9 cellular contexts compared by ENCODE assay signal in the genomic region with DNA sequence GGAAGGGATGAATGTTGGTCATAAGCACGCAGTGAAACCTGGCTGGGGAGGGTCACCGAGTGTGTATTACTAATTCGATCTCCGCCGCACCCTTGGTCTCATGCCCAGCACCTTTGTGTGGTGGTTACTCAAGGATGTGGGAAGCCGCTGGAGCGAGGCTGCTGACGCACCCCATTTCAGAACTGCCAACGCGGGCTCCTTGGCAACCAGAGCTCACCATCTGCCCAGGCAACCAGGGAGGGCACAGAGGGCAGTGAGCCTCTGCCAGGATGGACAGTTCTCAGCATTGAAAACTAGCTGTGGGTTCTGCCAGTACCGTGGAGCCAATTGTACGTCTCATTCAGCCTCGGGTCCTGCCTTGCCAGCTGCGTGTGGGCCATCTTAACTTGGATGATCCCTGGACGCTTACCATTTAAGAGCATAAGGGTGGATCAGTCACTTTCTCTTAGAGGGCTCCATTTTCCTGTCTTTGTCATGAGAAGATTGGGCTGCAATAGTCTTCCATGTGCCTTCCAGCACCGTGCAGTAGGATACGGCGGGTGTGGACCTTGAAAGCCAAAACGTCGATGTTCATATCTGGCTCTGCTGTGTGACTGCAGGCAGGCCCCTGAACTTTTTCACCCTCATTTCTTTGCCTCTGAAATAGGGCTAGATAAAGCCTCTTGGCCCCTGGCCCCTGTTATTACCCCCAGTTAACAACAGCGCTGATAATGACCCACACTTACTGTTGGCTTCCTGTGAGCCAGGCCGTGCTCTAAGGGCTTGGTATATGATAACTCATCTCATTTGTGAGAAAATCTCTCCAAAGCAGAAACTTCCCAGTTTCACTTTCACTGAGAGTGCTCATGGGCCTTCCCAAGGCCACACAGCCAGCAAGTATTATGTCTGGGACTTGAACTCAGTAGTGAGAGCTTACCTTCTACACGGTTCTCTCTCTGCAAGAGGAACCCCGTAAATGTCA.
DNase-seq lines count a peak whose midpoint lies in the region; ATAC-seq and TF ChIP-seq lines count a peak whose summit lies in the region.
"Had no signal": no experiment of that assay in that cellular context is flagged by ENCODE, and none has a peak within 500 bp of the region (broad histone marks: within the 10 kb centered on the region; RNA-seq: fewer than 3 reads in every experiment).

No MANE protein-coding gene starts in this region.

- TF ChIP-seq POLR2A in GM18505 (IDR thresholded peaks at IDR 0.05; ENCODE audit: borderline replicate concordance, extremely low read depth, insufficient read depth, insufficient read length) = no peak

- TF ChIP-seq CTCF in hepatocyte (IDR thresholded peaks at IDR 0.05; ENCODE audit: poor library complexity) (no peak), BE2C (IDR thresholded peaks at IDR 0.05; ENCODE audit: low read depth, low read length) (no peak)

- H3K27ac ChIP-seq in hepatocyte = peak overlapping the region; percentile 7

- H3K36me3 Mint-ChIP-seq in activated T-helper 2 cell treated with anti-CD3 and anti-CD28 coated beads, Interferon-gamma antibody, Interleukin-2, Interleukin-4, amounts not matched to agents 10 μg/mL and 5 μg/mL and 100 μg/mL, durations not matched to agents 14 hours and 24 hours and 36 hours (ENCODE audit: low read depth) = no peaks in the 10 kb centered on the region

- DNase-seq in NOMO-1 (lab: John Stamatoyannopoulos, UW; ENCODE audit: unreplicated experiment in 2 of 2) (peak; percentile 65 to 91), hepatocyte (ENCODE audit: low spot score) (no peak), BE2C (no peak)
- no peak for DNase-seq in activated T-helper 2 cell treated with anti-CD3 and anti-CD28 coated beads, Interferon-gamma antibody, Interleukin-2, Interleukin-4, amounts not matched to agents 10 μg/mL and 5 μg/mL and 100 μg/mL, durations not matched to agents 14 hours and 24 hours and 36 hours (ENCODE audit: low spot score)

- H3K9me3 ChIP-seq in hepatocyte (ENCODE audit: low read depth) (no peaks in the 10 kb centered on the region), BE2C (0 out of 2 replicates have a peak, but pooled peaks cover 3% of the 10 kb centered on the region)

- intact Hi-C loops in activated T-helper 2 cell treated with anti-CD3 and anti-CD28 coated beads, Interferon-gamma antibody, Interleukin-2, Interleukin-4, amounts not matched to agents 10 μg/mL and 5 μg/mL and 100 μg/mL, durations not matched to agents 14 hours and 24 hours and 36 hours (cut with micrococcal nuclease) = no loop called here

- ATAC-seq in GM18505 (IDR thresholded peaks at IDR 0.05; ENCODE audit: unreplicated experiment) (peak; percentile 79), HG02759 (IDR thresholded peaks at IDR 0.05; ENCODE audit: unreplicated experiment) (peak; percentile 72), HG03521 (IDR thresholded peaks at IDR 0.05; ENCODE audit: unreplicated experiment) (no peak), HG02571 (IDR thresholded peaks at IDR 0.05; ENCODE audit: unreplicated experiment) (no peak)

- H3K36me3 ChIP-seq in hepatocyte (replicated peaks; ENCODE audit: insufficient read depth, low read depth) = no peaks in the 10 kb centered on the region
- H3K36me3 ChIP-seq in BE2C = no peaks in the 10 kb centered on the region

- no peak overlapping the region for H3K27ac Mint-ChIP-seq in activated T-helper 2 cell treated with anti-CD3 and anti-CD28 coated beads, Interferon-gamma antibody, Interleukin-2, Interleukin-4, amounts not matched to agents 10 μg/mL and 5 μg/mL and 100 μg/mL, durations not matched to agents 14 hours and 24 hours and 36 hours
- H3K27ac Mint-ChIP-seq: dendritic cell treated with granulocyte-macrophage colony-stimulating factor and Interleukin-4, amounts not matched to agents 40 ng/mL and 50 ng/mL, for 4 days had no signal

- H3K27me3 ChIP-seq in hepatocyte = no peaks in the 10 kb centered on the region
- no peaks in the 10 kb centered on the region for H3K27me3 ChIP-seq in BE2C

- H3K4me1 ChIP-seq in hepatocyte (ENCODE audit: insufficient read depth) = peaks cover 19% of the 10 kb centered on the region
- no peaks in the 10 kb centered on the region for H3K4me1 ChIP-seq in BE2C

- H3K4me3 ChIP-seq in hepatocyte (no peak overlapping the region), BE2C (ENCODE audit: low read depth, low read length) (no peak overlapping the region)

- H3K9me2 ChIP-seq in hepatocyte (replicated peaks; ENCODE audit: insufficient read depth) = no peaks in the 10 kb centered on the region

- H3K27me3 Mint-ChIP-seq in activated T-helper 2 cell treated with anti-CD3 and anti-CD28 coated beads, Interferon-gamma antibody, Interleukin-2, Interleukin-4, amounts not matched to agents 10 μg/mL and 5 μg/mL and 100 μg/mL, durations not matched to agents 14 hours and 24 hours and 36 hours (ENCODE audit: low read depth) = peaks cover 6% of the 10 kb centered on the region

- H4K20me1 ChIP-seq in hepatocyte (ENCODE audit: insufficient read depth, poor library complexity, severe bottlenecking) = no peaks in the 10 kb centered on the region

- peaks cover 3% of the 10 kb centered on the region for H3K4me1 Mint-ChIP-seq in activated T-helper 2 cell treated with anti-CD3 and anti-CD28 coated beads, Interferon-gamma antibody, Interleukin-2, Interleukin-4, amounts not matched to agents 10 μg/mL and 5 μg/mL and 100 μg/mL, durations not matched to agents 14 hours and 24 hours and 36 hours (ENCODE audit: low read depth)

- H3K9me3 Mint-ChIP-seq in activated T-helper 2 cell treated with anti-CD3 and anti-CD28 coated beads, Interferon-gamma antibody, Interleukin-2, Interleukin-4, amounts not matched to agents 10 μg/mL and 5 μg/mL and 100 μg/mL, durations not matched to agents 14 hours and 24 hours and 36 hours = no peaks in the 10 kb centered on the region
- H3K9me3 Mint-ChIP-seq: dendritic cell treated with granulocyte-macrophage colony-stimulating factor and Interleukin-4, amounts not matched to agents 40 ng/mL and 50 ng/mL, for 4 days had no signal

- H3K4me2 ChIP-seq in hepatocyte = no peak overlapping the region

- no peaks in the 10 kb centered on the region for H3K79me2 ChIP-seq in hepatocyte

- no peak overlapping the region for H2AFZ ChIP-seq in hepatocyte

- no peak overlapping the region for H3K4me3 Mint-ChIP-seq in activated T-helper 2 cell treated with anti-CD3 and anti-CD28 coated beads, Interferon-gamma antibody, Interleukin-2, Interleukin-4, amounts not matched to agents 10 μg/mL and 5 μg/mL and 100 μg/mL, durations not matched to agents 14 hours and 24 hours and 36 hours (ENCODE audit: low read depth)

- 89% methylated on average over 24 of the region's 24 CpGs for WGBS in hepatocyte (ENCODE audit: low lambda C conversion rate, missing lambda C conversion rate)

Comparison
In these comparisons a context has a peak if more than half of its experiments do, and no peak if none do; other contexts are left out.
1. ATAC-seq: peak in GM18505 (single experiment) and HG02759 (single experiment); none in HG03521 (single experiment) and HG02571 (single experiment).
2. DNase-seq: peak in NOMO-1 (2 of 2); none in hepatocyte (single experiment), BE2C (single experiment) and activated T-helper 2 cell treated with anti-CD3 and anti-CD28 coated beads, Interferon-gamma antibody, Interleukin-2, Interleukin-4, amounts not matched to agents 10 μg/mL and 5 μg/mL and 100 μg/mL, durations not matched to agents 14 hours and 24 hours and 36 hours (single experiment).